ENCODE assay signal across 8 cellular contexts in genomic region chr22:44684506-44685383, GRCh38. TPM values are rescaled to one million over a fixed set of nuclear protein-coding genes. Genes with fewer than 3 reads are reported as not detected.
DNase-seq lines count a peak whose midpoint lies in the region; ATAC-seq and TF ChIP-seq lines count a peak whose summit lies in the region.

No MANE protein-coding gene starts in this region.

- peaks cover 27% of the 10 kb centered on the region for H3K4me1 ChIP-seq in adipocyte (ENCODE audit: control insufficient read depth, insufficient read depth, low read length)

- DNase-seq in ELR (ENCODE audit: low read depth): peak; percentile 95
- peak; percentile 97 for DNase-seq in H7
- DNase-seq in NAMALWA (ENCODE audit: low spot score): peak; percentile 91
- DNase-seq in T-cell: peak; percentile 63 to 85 (median 78)
- DNase-seq in adipocyte (ENCODE audit: low read depth): peak; percentile 96
- peak; percentile 88 for DNase-seq in left cardiac atrium
- DNase-seq in retinal pigment epithelial cell (ENCODE audit: low read depth): no peak

- H3K4me1 Mint-ChIP-seq in T-cell: peaks cover 32 to 59% (median 47%) of the 10 kb centered on the region in 3 donors

- H3K27ac Mint-ChIP-seq in T-cell: peak overlapping the region; percentile 84 to 88

- H3K27me3 ChIP-seq in H7 (ENCODE audit: control insufficient read depth, insufficient read depth, low read length) (no peaks in the 10 kb centered on the region), adipocyte (replicated peaks; ENCODE audit: control insufficient read depth, insufficient read depth, low read length) (no peaks in the 10 kb centered on the region)

- H3K4me3 ChIP-seq in H7 (ENCODE audit: insufficient read depth, low read depth, low read length) (no peak overlapping the region), adipocyte (ENCODE audit: low read length) (no peak overlapping the region), retinal pigment epithelial cell (ENCODE audit: low read length) (no peak overlapping the region)

- peak; percentile 85 to 90 (median 88) for ATAC-seq in T-cell (replicated peaks in 1 of 4)
- peak; percentile 88 to 92 for ATAC-seq in left cardiac atrium
- no peak for ATAC-seq in HG02840 (IDR thresholded peaks at IDR 0.05; ENCODE audit: low FRiP score, unreplicated experiment)

- peak; percentile 100 for TF ChIP-seq CTCF in retinal pigment epithelial cell (conservative IDR thresholded peaks at IDR 0.05; ENCODE audit: low read depth, low read length)

- CTCF ChIA-PET in T-cell (lab: Charles Lee): interaction anchor here (0.5 to 2.4 kb wide), 16 partner anchors 14 to 761 kb away, joined by 3 to 12 read pairs (median 3); partner anchors contain the start of gene PNPLA3 (in 1 of the 2)

- no peaks in the 10 kb centered on the region for H3K9me3 ChIP-seq in adipocyte (ENCODE audit: control insufficient read depth, low read length)

- no peaks in the 10 kb centered on the region for H3K9me3 Mint-ChIP-seq in T-cell

- intact Hi-C loops in left cardiac atrium (cut with DNase I): no loop called here

- H3K27me3 Mint-ChIP-seq in T-cell: no peaks in the 10 kb centered on the region

- no peaks in the 10 kb centered on the region for H3K36me3 ChIP-seq in H7 (replicated peaks; ENCODE audit: control insufficient read depth, insufficient read depth, low read length)
- H3K36me3 ChIP-seq in adipocyte (ENCODE audit: control insufficient read depth, insufficient read depth, low read length, severe bottlenecking): peaks cover 9% of the 10 kb centered on the region

- H3K36me3 Mint-ChIP-seq in T-cell: peaks cover 6% of the 10 kb centered on the region

- H3K4me3 Mint-ChIP-seq in T-cell: peak overlapping the region; percentile 31 to 69 (median 41)

- H3K9ac ChIP-seq in adipocyte (ENCODE audit: low read length): peak overlapping the region; percentile 69

- POLR2A ChIA-PET in T-cell (lab: Charles Lee): no interaction called here

RNA-seq across cellular contexts. Expression of gene PRR5, which starts 17.3 kb away (rescaled TPM):
- 7.7 and 8.4 TPM in 2 replicates for total RNA-seq in H7 (2014; rRNA removed; shearing (Covaris generic))
- total RNA-seq in T-cell: 10 to 100 TPM; 37.0 to 64.0 (median 58.7) TPM
- 10 to 100 TPM; 15.3 to 19.1 TPM for total RNA-seq in left cardiac atrium
